In genomic region chr4:139658983-139659382, GRCh38 we compare ENCODE assay signal across 1 cellular context.
TF ChIP-seq lines count a peak whose summit lies in the region.

No MANE protein-coding gene starts in this region.

TF ChIP-seq in K562, 482 proteins besides CTCF, POLR2A, EP300 and RAD21 (continued from another document):
- no peak for TF ChIP-seq ZNF316 (IDR thresholded peaks at IDR 0.05)
